8 cellular contexts compared by ENCODE assay signal in genomic region chr17:76530489-76530814, GRCh38. TPM values are rescaled to one million over a fixed set of nuclear protein-coding genes. Genes with fewer than 3 reads are reported as not detected.
A peak's percentile ranks its signal among the peaks of the same experiment; 100 is the strongest.
DNase-seq lines count a peak whose midpoint lies in the region; ATAC-seq, FAIRE-seq and TF ChIP-seq lines count a peak whose summit lies in the region.

No MANE protein-coding gene starts in this region.

- ATAC-seq in Right ventricle myocardium superior (ENCODE audit: poor library complexity): no peak
- no peak for ATAC-seq in naive thymus-derived CD8-positive, alpha-beta T cell

- peaks cover 19 to 55% (median 47%) of the 10 kb centered on the region in 4 donors for H3K4me1 Mint-ChIP-seq in naive thymus-derived CD8-positive, alpha-beta T cell
- H3K4me1 Mint-ChIP-seq in Calu3 (ENCODE audit: low read depth, unreplicated experiment): peaks cover 20% of the 10 kb centered on the region

- H3K27ac Mint-ChIP-seq in naive thymus-derived CD8-positive, alpha-beta T cell: peak overlapping the region; percentile 74 to 97 (median 90)
- no peak overlapping the region for H3K27ac Mint-ChIP-seq in Calu3 (ENCODE audit: unreplicated experiment)

- TF ChIP-seq CTCF in left ventricle myocardium inferior (IDR thresholded peaks at IDR 0.05; ENCODE audit: borderline replicate concordance) (no peak), uterus (IDR thresholded peaks at IDR 0.05) (no peak), Calu3 (IDR thresholded peaks at IDR 0.05; ENCODE audit: unreplicated experiment) (no peak)

- peak overlapping the region; percentile 1 to 4 for H3K9ac ChIP-seq in duodenal mucosa (ENCODE audit: low read depth in 1 of 2, low read length in 2 of 2)

- no TSS peak for BruUV-seq in Calu3 (replicated peaks; lab: Mats Ljungman, UMichigan)

- POLR2A ChIA-PET in naive thymus-derived CD8-positive, alpha-beta T cell (lab: Charles Lee): interaction anchor here (0.6 to 1.8 kb wide), 3 partner anchors 8 to 18 kb away, joined by 3 to 5 read pairs (median 3); no protein-coding TSS in a partner anchor

- TF ChIP-seq POLR2A in uterus (IDR thresholded peaks at IDR 0.05): no peak

- H3K9me3 Mint-ChIP-seq in naive thymus-derived CD8-positive, alpha-beta T cell: no peaks in the 10 kb centered on the region
- no peaks in the 10 kb centered on the region for H3K9me3 Mint-ChIP-seq in Calu3 (ENCODE audit: low read depth, unreplicated experiment)

- no peaks in the 10 kb centered on the region for H3K36me3 ChIP-seq in left ventricle myocardium inferior
- no peaks in the 10 kb centered on the region for H3K36me3 ChIP-seq in duodenal mucosa (ENCODE audit: control insufficient read depth in 1 of 2, insufficient read depth in 2 of 2, low read length in 2 of 2)
- H3K36me3 ChIP-seq in uterus: no peaks in the 10 kb centered on the region

- intact Hi-C loops in left ventricle myocardium inferior (cut with micrococcal nuclease) (no loop called here), Right ventricle myocardium superior (cut with DNase I) (no loop called here), uterus (cut with DNase I; ENCODE audit: low total_unique reads) (no loop called here), Calu3 (cut with micrococcal nuclease; ENCODE audit: unreplicated experiment) (no loop called here)

- H3K4me3 ChIP-seq in left ventricle myocardium inferior (peak overlapping the region; percentile 54), duodenal mucosa (ENCODE audit: low read depth in 1 of 2, low read length in 2 of 2) (no peak overlapping the region), uterus (no peak overlapping the region)

- H3K27ac ChIP-seq in left ventricle myocardium inferior (replicated peaks) (peak overlapping the region; percentile 98), duodenal mucosa (ENCODE audit: low read depth, low read length) (peak overlapping the region; percentile 84), uterus (peak overlapping the region; percentile 94 to 95)

- peak overlapping the region in 7 of 10 donors; percentile 18 to 76 (median 43) for H3K4me3 Mint-ChIP-seq in naive thymus-derived CD8-positive, alpha-beta T cell
- no peak overlapping the region for H3K4me3 Mint-ChIP-seq in Calu3 (ENCODE audit: low read depth, unreplicated experiment)

- H3K9me3 ChIP-seq in left ventricle myocardium inferior (replicated peaks): no peaks in the 10 kb centered on the region
- H3K9me3 ChIP-seq in duodenal mucosa (ENCODE audit: control insufficient read depth in 1 of 2, low read length in 2 of 2): no peaks in the 10 kb centered on the region
- no peaks in the 10 kb centered on the region for H3K9me3 ChIP-seq in uterus

- peaks cover 0 to 2% (median 0%) of the 10 kb centered on the region in 3 donors for H3K36me3 Mint-ChIP-seq in naive thymus-derived CD8-positive, alpha-beta T cell
- H3K36me3 Mint-ChIP-seq in Calu3 (ENCODE audit: insufficient read depth, unreplicated experiment): no peaks in the 10 kb centered on the region

- peaks cover 84% of the 10 kb centered on the region for H3K4me1 ChIP-seq in left ventricle myocardium inferior
- H3K4me1 ChIP-seq in duodenal mucosa (ENCODE audit: control insufficient read depth in 1 of 2, insufficient read depth in 2 of 2, low read length in 2 of 2): peaks cover 20 to 34% of the 10 kb centered on the region in 2 donors
- peaks cover 0 to 16% of the 10 kb centered on the region in 2 donors for H3K4me1 ChIP-seq in uterus

- DNase-seq in left ventricle myocardium inferior (no peak), Right ventricle myocardium superior (no peak), uterus (no peak), Calu3 (no peak), GM19239 (ENCODE audit: insufficient read length, low spot score) (no peak), kidney glomerular epithelial cell (lab: John Stamatoyannopoulos, UW) (no peak)
- peak in 1 of 10 donors; percentile 14 for DNase-seq in naive thymus-derived CD8-positive, alpha-beta T cell

- H3K27me3 Mint-ChIP-seq in naive thymus-derived CD8-positive, alpha-beta T cell: no peaks in the 10 kb centered on the region
- peaks cover 42% of the 10 kb centered on the region for H3K27me3 Mint-ChIP-seq in Calu3 (ENCODE audit: unreplicated experiment)

- no peaks in the 10 kb centered on the region for H3K27me3 ChIP-seq in left ventricle myocardium inferior (ENCODE audit: low read depth)
- no peaks in the 10 kb centered on the region for H3K27me3 ChIP-seq in duodenal mucosa (ENCODE audit: control insufficient read depth in 1 of 2, insufficient read depth in 2 of 2, low read length in 2 of 2)
- no peaks in the 10 kb centered on the region for H3K27me3 ChIP-seq in uterus

- CTCF ChIA-PET in Calu3 (lab: Charles Lee): no interaction called here

- no peak for FAIRE-seq in GM19239 (lab: Jason Lieb, UNC)

RNA-seq across cellular contexts. Expression of gene CYGB, which starts 7.1 kb away (rescaled TPM):
- 24.1 TPM for total RNA-seq in left ventricle myocardium inferior
- 34.2 TPM for total RNA-seq in Right ventricle myocardium superior
- total RNA-seq in naive thymus-derived CD8-positive, alpha-beta T cell: 1 to 10 TPM in 1 of 2 experiments, under 1 TPM in 1; 0.52 to 2.1 TPM
- 1 to 10 TPM in 1 of 3 donors, under 1 TPM in 2; 0.40 to 1.0 (median 0.53) TPM for polyA plus RNA-seq in naive thymus-derived CD8-positive, alpha-beta T cell
- total RNA-seq in uterus: 10 to 100 TPM in 2 of 4 donors, 1 to 10 TPM in 2; 7.8 to 33.2 (median 19.8) TPM
- not detected in 2 replicates for total RNA-seq in Calu3 (2022)

RNA-seq across cellular contexts. Expression of gene PRCD, which starts 9.4 kb away (rescaled TPM):
- total RNA-seq in left ventricle myocardium inferior (3.9 TPM), Right ventricle myocardium superior (4.0 TPM), uterus (10 to 100 TPM in 1 of 4 donors, under 1 TPM in 2, not detected in 1; 0.26 to 13.4 (median 0.69) TPM), Calu3 (2022) (not detected in 2 replicates)
- 1 to 10 TPM; 4.0 to 5.3 TPM for total RNA-seq in naive thymus-derived CD8-positive, alpha-beta T cell
- polyA plus RNA-seq in naive thymus-derived CD8-positive, alpha-beta T cell: 10 to 100 TPM in 1 of 3 donors, 1 to 10 TPM in 2; 5.0 to 11.4 (median 7.1) TPM

RNA-seq across cellular contexts. Expression of gene RHBDF2, which starts 29.2 kb away (rescaled TPM):
- total RNA-seq in left ventricle myocardium inferior (13.8 TPM), Right ventricle myocardium superior (15.4 TPM), uterus (10 to 100 TPM in 2 of 4 donors, 1 to 10 TPM in 2; 3.8 to 26.1 (median 8.4) TPM), Calu3 (2022) (47.7 and 47.9 TPM in 2 replicates)
- total RNA-seq in naive thymus-derived CD8-positive, alpha-beta T cell: 10 to 100 TPM; 59.4 to 62.4 TPM
- polyA plus RNA-seq in naive thymus-derived CD8-positive, alpha-beta T cell: 10 to 100 TPM in 1 of 3 donors, 1 to 10 TPM in 2; 4.8 to 10.2 (median 6.2) TPM

RNA-seq across cellular contexts. Expression of gene ST6GALNAC2, which starts 55.2 kb away (rescaled TPM):
- total RNA-seq in left ventricle myocardium inferior (4.3 TPM), Right ventricle myocardium superior (6.1 TPM), uterus (1 to 10 TPM in 2 of 4 donors, under 1 TPM in 1, not detected in 1; 0.59 to 9.5 (median 5.3) TPM), Calu3 (2022) (10.5 and 11.6 TPM in 2 replicates)
- under 1 TPM in 1 of 2 experiments, not detected in 1; 0.44 TPM for total RNA-seq in naive thymus-derived CD8-positive, alpha-beta T cell
- polyA plus RNA-seq in naive thymus-derived CD8-positive, alpha-beta T cell: 1 to 10 TPM in 1 of 3 donors, not detected in 2; 1.1 TPM
